Comparison of ENCODE assay signal across 27 cellular contexts in genomic region chr2:66377832-66378231, GRCh38.
"Had no signal": no experiment of that assay in that cellular context is flagged by ENCODE, and none has a peak within 500 bp of the region (broad histone marks: within the 10 kb centered on the region; RNA-seq: fewer than 3 reads in every experiment).

No MANE protein-coding gene starts in this region.

- H3K9me3 ChIP-seq: stomach, suprapubic skin, testis, thoracic aorta, thyroid gland, tibial artery, tibial nerve, transverse colon, upper lobe of left lung, upper lobe of right lung, uterus, vagina had no signal

- H3K4me3 ChIP-seq: stomach, suprapubic skin, testis, thoracic aorta, thyroid gland, tibial artery, tibial nerve, transverse colon, upper lobe of left lung, upper lobe of right lung, uterus, vagina had no signal

- H3K36me3 ChIP-seq: stomach, suprapubic skin, thoracic aorta, thyroid gland, tibial artery, tibial nerve, transverse colon, upper lobe of left lung, upper lobe of right lung, uterus, vagina had no signal

- H3K4me1 ChIP-seq: stomach, suprapubic skin, testis, thyroid gland, tibial artery, tibial nerve, transverse colon, upper lobe of left lung, upper lobe of right lung, uterus, vagina had no signal

- H3K27me3 ChIP-seq: stomach, suprapubic skin, testis, thyroid gland, tibial nerve, transverse colon, upper lobe of left lung, upper lobe of right lung, uterus, vagina had no signal

- DNase-seq: stimulated activated CD4-positive, alpha-beta T cell treated with anti-CD3 and anti-CD28 coated beads, Interleukin-2, amount 100 ng/mL, for 48 hours; stimulated activated CD4-positive, alpha-beta T cell treated with anti-CD3 and anti-CD28 coated beads, Interleukin-4, amount 100 ng/mL, for 1 hour; stimulated activated CD4-positive, alpha-beta T cell treated with anti-CD3 and anti-CD28 coated beads, Interleukin-4, amount 100 ng/mL, for 24 hours; stimulated activated CD4-positive, alpha-beta T cell treated with anti-CD3 and anti-CD28 coated beads, Interleukin-4, amount 100 ng/mL, for 4 hours; stimulated activated CD8-positive, alpha-beta memory T cell treated with anti-CD3 and anti-CD28 coated beads, Interleukin-4, amount 100 ng/mL, for 48 hours; stimulated activated naive B cell treated with anti-CD40 and anti-IgM and Interleukin-4, amounts not matched to agents 10 μg/mL and 1 μg/mL and 100 μg/mL, for 72 hours; stimulated activated naive CD4-positive, alpha-beta T cell; stimulated activated naive CD4-positive, alpha-beta T cell treated with Interleukin-2 at 50 U/mL for 16 hours; stimulated activated naive CD8-positive, alpha-beta T cell treated with anti-CD3 and anti-CD28 coated beads, Interleukin-15, amount 100 ng/mL, for 72 hours; stimulated activated naive CD8-positive, alpha-beta T cell treated with anti-CD3 and anti-CD28 coated beads, Interleukin-15, Interleukin-2, amounts not matched to agents 100 U/mL and 50 U/mL, for 24 hours; stomach; substantia nigra; testis; thyroid gland; tibial artery; transverse colon; trophoblast cell; upper lobe of right lung; uterus had no signal

- ATAC-seq: stimulated activated effector memory CD8-positive, alpha-beta T cell treated with anti-CD3 and anti-CD28 coated beads, Interleukin-12 subunit alpha, Interleukin-12 subunit beta, amount 100 ng/mL, for 72 hours; stimulated activated memory B cell treated with anti-CD40 and anti-IgM and Interleukin-4, amounts not matched to agents 10 μg/mL and 1 μg/mL and 100 μg/mL, for 72 hours; stimulated activated naive B cell treated with anti-CD40 and anti-IgM and Interleukin-4, amounts not matched to agents 10 μg/mL and 1 μg/mL and 100 μg/mL, for 72 hours; stimulated activated naive CD8-positive, alpha-beta T cell treated with anti-CD3 and anti-CD28 coated beads, Interleukin-15, amount 100 ng/mL, for 72 hours; stimulated activated naive CD8-positive, alpha-beta T cell treated with anti-CD3 and anti-CD28 coated beads, Interleukin-15, Interleukin-2, amounts not matched to agents 100 U/mL and 50 U/mL, for 24 hours; upper lobe of right lung had no signal

- FAIRE-seq: urothelium cell line had no signal

- H3K27ac ChIP-seq: stomach, suprapubic skin, testis, thoracic aorta, thyroid gland, tibial artery, tibial nerve, transverse colon, upper lobe of left lung, upper lobe of right lung, uterus, vagina had no signal
